Comparison of ENCODE assay signal across 17 cellular contexts in the genomic region with DNA sequence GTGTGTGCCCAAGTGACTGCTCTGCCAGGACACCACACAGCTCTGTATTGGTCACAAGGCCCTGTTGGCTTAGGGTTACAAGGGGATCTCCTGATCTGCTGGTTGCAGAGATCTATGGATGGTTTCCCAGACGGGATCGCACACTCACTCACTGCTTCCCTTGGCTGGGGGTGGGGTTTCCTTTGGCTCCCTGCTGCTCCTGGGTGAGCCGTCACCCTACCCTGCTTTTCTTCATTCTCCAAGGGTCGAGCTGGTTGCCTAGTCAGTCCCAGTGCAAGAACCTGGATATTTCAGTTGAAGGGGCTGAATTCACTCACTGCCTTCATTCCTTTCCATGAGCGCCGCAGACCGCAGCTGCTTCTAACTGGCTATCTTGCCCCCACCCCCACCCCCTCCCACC. TPM values are rescaled to one million over a fixed set of nuclear protein-coding genes. Genes with fewer than 3 reads are reported as not detected.
DNase-seq lines count a peak whose midpoint lies in the region; ATAC-seq and TF ChIP-seq lines count a peak whose summit lies in the region.
"Had no signal": no experiment of that assay in that cellular context is flagged by ENCODE, and none has a peak within 500 bp of the region (broad histone marks: within the 10 kb centered on the region; RNA-seq: fewer than 3 reads in every experiment).

No MANE protein-coding gene starts in this region.

- H2BK15ac ChIP-seq in neuronal stem cell (ENCODE audit: low read length), result no peak overlapping the region

- TF ChIP-seq CTCF in glutamatergic neuron (IDR thresholded peaks at IDR 0.05; ENCODE audit: partially characterized antibody, unreplicated experiment), result no peak
- no peak for TF ChIP-seq CTCF in lower leg skin (IDR thresholded peaks at IDR 0.05)

- peak overlapping the region; percentile 29 for H3K9ac ChIP-seq in HUES6 (ENCODE audit: low read length)
- no peak overlapping the region for H3K9ac ChIP-seq in neuronal stem cell (ENCODE audit: low read depth, low read length, poor library complexity)

- H3K4me2 ChIP-seq in neuronal stem cell (ENCODE audit: insufficient read depth, low read length, poor library complexity, severe bottlenecking), result no peak overlapping the region

- no peaks in the 10 kb centered on the region for H3K27me3 ChIP-seq in HUES6 (ENCODE audit: control insufficient read depth, insufficient read depth, low read length)
- no peaks in the 10 kb centered on the region for H3K27me3 ChIP-seq in neuronal stem cell (ENCODE audit: control insufficient read depth in 3 of 3, insufficient read depth in 3 of 3, low read depth in 1 of 3, low read length in 3 of 3)
- H3K27me3 ChIP-seq: BE2C had no signal

- DNase-seq in glutamatergic neuron (no peak), neuronal stem cell (ENCODE audit: low spot score) (no peak), DMS53 (lab: John Stamatoyannopoulos, UW) (no peak), lower leg skin (ENCODE audit: low spot score in 2 of 2) (no peak)
- DNase-seq in stimulated activated CD4-positive, alpha-beta T cell treated with anti-CD3 and anti-CD28 coated beads, Interleukin-15, amount 100 ng/mL, for 24 hours, result no peak
- DNase-seq: ACHN; BE2C; C1 segment of cervical spinal cord; CD4-positive, CD25-positive, alpha-beta regulatory T cell; CD8-positive, alpha-beta memory T cell; COR-L47; DMS 273 treated with DMSO at 0.1 percent for 48 hours; GDM1; GOT3; H7 had no signal

- intact Hi-C loops in lower leg skin (cut with DNase I; ENCODE audit: low total_unique reads), result no loop called here

- H3K4me1 Mint-ChIP-seq in glutamatergic neuron (ENCODE audit: low read depth, unreplicated experiment), result peaks cover 7% of the 10 kb centered on the region
- H3K4me1 Mint-ChIP-seq: CD4-positive, CD25-positive, alpha-beta regulatory T cell; CD8-positive, alpha-beta memory T cell had no signal

- TF ChIP-seq POLR2A in lower leg skin (IDR thresholded peaks at IDR 0.05), result no peak

- H3K18ac ChIP-seq in neuronal stem cell (ENCODE audit: low read length), result peak overlapping the region; percentile 25

- H3K9me3 Mint-ChIP-seq in glutamatergic neuron (ENCODE audit: unreplicated experiment), result peaks cover 12% of the 10 kb centered on the region

- no peak overlapping the region for H2AK5ac ChIP-seq in neuronal stem cell (ENCODE audit: low read depth, low read length)

- no CpG with 5 or more reads among the region's 7 CpGs for WGBS in neuronal stem cell (ENCODE audit: extremely low coverage in 2 of 2, insufficient read length in 2 of 2, insufficient replicate concordance in 1 of 2), 2 donors
- 90 to 96% methylated on average over 7 of the region's 7 CpGs for WGBS in lower leg skin, 2 donors

- H2BK120ac ChIP-seq in neuronal stem cell (ENCODE audit: low read depth, low read length), result no peak overlapping the region

- no peak overlapping the region for H3K23ac ChIP-seq in neuronal stem cell (ENCODE audit: low read depth, low read length, poor library complexity)

- H3K27ac ChIP-seq in HUES6 (ENCODE audit: low read depth, low read length) (no peak overlapping the region), neuronal stem cell (replicated peaks; ENCODE audit: low read length) (no peak overlapping the region)

- H3K4me3 ChIP-seq in HUES6 (ENCODE audit: low read depth, low read length), result no peak overlapping the region; the same call in 1 of the 2 replicates
- no peak overlapping the region for H3K4me3 ChIP-seq in neuronal stem cell (ENCODE audit: low read length in 2 of 2)
- H3K4me3 ChIP-seq in lower leg skin (ENCODE audit: low read depth, poor library complexity, severe bottlenecking), result no peak overlapping the region

- H3K36me3 ChIP-seq in HUES6 (ENCODE audit: control insufficient read depth, insufficient read depth, low read length) (peaks cover 9% of the 10 kb centered on the region), neuronal stem cell (replicated peaks in 1 of 2; ENCODE audit: control insufficient read depth in 2 of 2, insufficient read depth in 2 of 2, low read length in 2 of 2) (peaks cover 5 to 9% of the 10 kb centered on the region in 2 donors)

- H3K36me3 Mint-ChIP-seq in glutamatergic neuron (ENCODE audit: unreplicated experiment), result peaks cover 37% of the 10 kb centered on the region

- H3K27me3 Mint-ChIP-seq in glutamatergic neuron (ENCODE audit: unreplicated experiment), result no peaks in the 10 kb centered on the region
- H3K27me3 Mint-ChIP-seq: CD4-positive, CD25-positive, alpha-beta regulatory T cell had no signal

- H3K9me3 ChIP-seq in HUES6 (ENCODE audit: control insufficient read depth, insufficient read depth, low read depth, low read length) (no peaks in the 10 kb centered on the region), neuronal stem cell (replicated peaks in 1 of 2; ENCODE audit: control insufficient read depth in 2 of 2, insufficient read depth in 1 of 2, low read depth in 1 of 2, low read length in 2 of 2) (peaks cover 0 to 15% of the 10 kb centered on the region in 2 donors)
- H3K9me3 ChIP-seq: BE2C had no signal

- no peak overlapping the region for H3K14ac ChIP-seq in neuronal stem cell (ENCODE audit: low read length)

- no peak overlapping the region for H2BK12ac ChIP-seq in neuronal stem cell (ENCODE audit: low read length)

- no peak overlapping the region for H2AFZ ChIP-seq in neuronal stem cell (ENCODE audit: low read length)

- ATAC-seq in HG02610 (IDR thresholded peaks at IDR 0.05; ENCODE audit: unreplicated experiment), result no peak

- H3K4me1 ChIP-seq in HUES6 (ENCODE audit: control insufficient read depth, insufficient read depth, low read length) (peaks cover 9% of the 10 kb centered on the region; the same call in 1 of the 2 replicates), neuronal stem cell (ENCODE audit: control insufficient read depth in 2 of 2, insufficient read depth in 1 of 2, low read depth in 1 of 2, low read length in 2 of 2) (peaks cover 0 to 2% of the 10 kb centered on the region in 2 donors)

- H3K27ac Mint-ChIP-seq in glutamatergic neuron (ENCODE audit: unreplicated experiment), result peak overlapping the region; percentile 75
- H3K27ac Mint-ChIP-seq: CD4-positive, CD25-positive, alpha-beta regulatory T cell; CD8-positive, alpha-beta memory T cell had no signal

- no peak overlapping the region for H3K4me3 Mint-ChIP-seq in glutamatergic neuron (ENCODE audit: unreplicated experiment)
- H3K4me3 Mint-ChIP-seq: CD4-positive, CD25-positive, alpha-beta regulatory T cell; CD8-positive, alpha-beta memory T cell had no signal

- H3K4ac ChIP-seq in neuronal stem cell (ENCODE audit: low read length), result no peak overlapping the region

- H3K79me1 ChIP-seq in neuronal stem cell (ENCODE audit: low read depth, low read length), result peaks cover 2% of the 10 kb centered on the region

- H2BK5ac ChIP-seq in neuronal stem cell (ENCODE audit: low read length), result no peak overlapping the region

- no peak overlapping the region for H4K91ac ChIP-seq in neuronal stem cell (ENCODE audit: low read depth, low read length, poor library complexity)

- H4K8ac ChIP-seq in neuronal stem cell (ENCODE audit: low read depth, low read length), result no peak overlapping the region

RNA-seq across cellular contexts. Expression of a gene that starts 56.3 kb away (rescaled TPM):
- 57.1 TPM for total RNA-seq in glutamatergic neuron (ENCODE audit: unreplicated experiment)
- 29.7 TPM for polyA plus RNA-seq in neuronal stem cell (2013, experiment 1 of 2)
- 29.8 TPM for polyA plus RNA-seq in neuronal stem cell (2013, experiment 2 of 2)
- total RNA-seq in lower leg skin, result 10 to 100 TPM; 22.9 to 29.6 (median 26.3) TPM
